Comparison of ENCODE assay signal across 8 cellular contexts in genomic region chr4:1043658-1044468, GRCh38.
DNase-seq lines count a peak whose midpoint lies in the region; ATAC-seq lines count a peak whose summit lies in the region.

No MANE protein-coding gene starts in this region.

- H3K27me3 ChIP-seq in BLaER1 treated with 17β-estradiol and CSF1 and Interleukin-3, amounts not matched to agents 10 nM and 100 nM, result peaks cover 46 to 72% (median 65%) of the 10 kb centered on the region in 11 experiments
- peaks cover 54% of the 10 kb centered on the region for H3K27me3 ChIP-seq in iPS-18a (ENCODE audit: control insufficient read depth, insufficient read depth, low read length)

- DNase-seq in KBM-7 (peak; percentile 17), astrocyte of the hippocampus (ENCODE audit: low read depth, low spot score) (peak; percentile 99), smooth muscle cell of the brain vasculature (ENCODE audit: low read depth, low spot score) (peak; percentile 97), RPMI8226 (no peak)

- in situ Hi-C loops in KBM-7 (cut with MboI; ENCODE audit: low pct_unique_long_range_greater_than_20kb, low sequenced_read_pairs), result no loop called here

- H4K20me1 ChIP-seq in BLaER1 treated with 17β-estradiol and CSF1 and Interleukin-3, amounts not matched to agents 10 nM and 100 nM, result peaks cover 0 to 14% (median 0%) of the 10 kb centered on the region in 11 experiments; a peak in 6 of 22 replicates

- H3K9me3 ChIP-seq in BLaER1 treated with 17β-estradiol and CSF1 and Interleukin-3, amounts not matched to agents 10 nM and 100 nM (replicated peaks in 1 of 11), result no peaks in the 10 kb centered on the region; a peak in 2 of 22 replicates
- H3K9me3 ChIP-seq in iPS-18a (ENCODE audit: control insufficient read depth, low read depth, low read length), result no peaks in the 10 kb centered on the region

- no peaks in the 10 kb centered on the region for H3K36me3 ChIP-seq in BLaER1 treated with 17β-estradiol and CSF1 and Interleukin-3, amounts not matched to agents 10 nM and 100 nM
- no peaks in the 10 kb centered on the region for H3K36me3 ChIP-seq in iPS-18a (ENCODE audit: control insufficient read depth, low read depth, low read length)

- peak overlapping the region in 2 of 10 experiments; percentile 17 to 48; a peak in 3 of 20 replicates for H3K4me3 ChIP-seq in BLaER1 treated with 17β-estradiol and CSF1 and Interleukin-3, amounts not matched to agents 10 nM and 100 nM
- H3K4me3 ChIP-seq in iPS-18a (ENCODE audit: low read length), result no peak overlapping the region

- H3K27ac ChIP-seq in BLaER1 treated with 17β-estradiol and CSF1 and Interleukin-3, amounts not matched to agents 10 nM and 100 nM, result peak overlapping the region in 7 of 11 experiments; percentile 28 to 64 (median 44); a peak in 10 of 22 replicates
- H3K27ac ChIP-seq in iPS-18a (ENCODE audit: low read length), result no peak overlapping the region

- H3K9ac ChIP-seq in BLaER1 treated with 17β-estradiol and CSF1 and Interleukin-3, amounts not matched to agents 10 nM and 100 nM, result peak overlapping the region in 5 of 11 experiments; percentile 20 to 50 (median 35); a peak in 6 of 22 replicates
- peak overlapping the region; percentile 1 for H3K9ac ChIP-seq in iPS-18a (ENCODE audit: low read length)

- H3K4me1 ChIP-seq in BLaER1 treated with 17β-estradiol and CSF1 and Interleukin-3, amounts not matched to agents 10 nM and 100 nM, result peaks cover 18 to 64% (median 48%) of the 10 kb centered on the region in 10 experiments
- peaks cover 3% of the 10 kb centered on the region for H3K4me1 ChIP-seq in iPS-18a (ENCODE audit: control insufficient read depth, low read depth, low read length)

- peak overlapping the region in 10 of 11 experiments; percentile 18 to 95 (median 70); a peak in 19 of 22 replicates for H3K4me2 ChIP-seq in BLaER1 treated with 17β-estradiol and CSF1 and Interleukin-3, amounts not matched to agents 10 nM and 100 nM

- ATAC-seq in GM21367 (IDR thresholded peaks at IDR 0.05; ENCODE audit: unreplicated experiment) (no peak), HG02938 (IDR thresholded peaks at IDR 0.05; ENCODE audit: unreplicated experiment) (no peak)
